ENCODE assay signal across 1 cellular context in the genomic region with DNA sequence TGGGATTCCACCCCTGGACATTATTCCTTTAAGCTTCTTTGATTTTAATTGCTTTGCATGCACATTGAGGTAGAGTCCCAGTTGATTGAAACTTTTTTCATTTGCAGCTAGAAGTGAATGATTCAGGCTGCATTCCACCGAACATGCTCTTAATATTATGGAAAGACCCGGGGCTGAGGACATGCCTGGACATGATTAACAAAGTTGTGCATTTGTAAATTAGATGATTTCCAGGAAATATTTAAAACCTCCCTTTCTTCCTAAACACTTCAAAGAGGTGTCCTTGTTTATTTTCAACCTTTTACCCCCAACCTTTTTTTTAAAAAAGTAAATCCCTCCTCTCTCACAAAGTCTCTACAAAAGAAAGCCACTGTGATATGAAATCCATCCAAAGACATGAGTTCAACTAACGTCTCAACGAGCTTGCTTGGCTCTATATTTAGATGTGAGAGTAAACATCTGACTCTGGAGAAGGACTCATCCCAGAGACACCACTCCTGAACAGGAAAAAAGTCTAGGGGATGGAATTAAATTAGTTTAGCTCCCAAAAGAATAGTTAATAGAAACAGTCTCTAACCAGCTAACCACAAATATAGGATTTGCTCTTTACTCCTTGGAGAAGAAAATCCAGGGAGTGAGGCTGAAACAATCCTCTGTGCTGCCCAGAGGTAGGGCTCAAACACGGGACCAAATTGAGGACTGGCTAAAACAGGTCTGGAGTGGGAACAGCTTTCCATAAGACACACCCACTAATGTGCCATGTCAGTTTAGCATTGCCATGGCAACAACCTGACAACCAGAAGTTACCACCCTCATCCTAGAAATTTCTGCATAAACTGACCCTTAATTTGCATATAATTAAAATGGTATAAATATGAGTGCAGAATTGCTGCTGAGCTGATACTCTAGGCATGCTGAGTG.
TF ChIP-seq lines count a peak whose summit lies in the region.

No MANE protein-coding gene starts in this region.

TF ChIP-seq in K562, 482 proteins besides CTCF, POLR2A, EP300 and RAD21 (continued from another document):
- TF ChIP-seq, protein P1, sequence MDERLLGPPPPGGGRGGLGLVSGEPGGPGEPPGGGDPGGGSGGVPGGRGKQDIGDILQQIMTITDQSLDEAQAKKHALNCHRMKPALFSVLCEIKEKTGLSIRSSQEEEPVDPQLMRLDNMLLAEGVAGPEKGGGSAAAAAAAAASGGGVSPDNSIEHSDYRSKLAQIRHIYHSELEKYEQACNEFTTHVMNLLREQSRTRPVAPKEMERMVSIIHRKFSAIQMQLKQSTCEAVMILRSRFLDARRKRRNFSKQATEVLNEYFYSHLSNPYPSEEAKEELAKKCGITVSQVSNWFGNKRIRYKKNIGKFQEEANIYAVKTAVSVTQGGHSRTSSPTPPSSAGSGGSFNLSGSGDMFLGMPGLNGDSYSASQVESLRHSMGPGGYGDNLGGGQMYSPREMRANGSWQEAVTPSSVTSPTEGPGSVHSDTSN (CRISPR knock-in tag; IDR thresholded peaks at IDR 0.05; ENCODE audit: low read depth), result no peak
- TF ChIP-seq, protein P1 (tag; conservative IDR thresholded peaks at IDR 0.05; ENCODE audit: low read depth), result peak; percentile 50; the same call in 1 of the 2 replicates
- TF ChIP-seq KDM1A (IDR thresholded peaks at IDR 0.05) (no peak), SP1 (CRISPR knock-in tag; IDR thresholded peaks at IDR 0.05) (0 out of 2 replicates have a peak, but pooled peaks have one; percentile 36), RNF2 (IDR thresholded peaks at IDR 0.05) (no peak), NFE2L1 (tag; IDR thresholded peaks at IDR 0.05; ENCODE audit: borderline replicate concordance, low read depth) (no peak), RFX1 (IDR thresholded peaks at IDR 0.05) (peak; percentile 92), MYC (IDR thresholded peaks at IDR 0.05; ENCODE audit: low read depth, low read length) (0 out of 2 replicates have a peak, but pooled peaks have one; percentile 1), MYC (CRISPR knock-in tag; IDR thresholded peaks at IDR 0.05; ENCODE audit: borderline replicate concordance, low read depth) (no peak), BRD4 (IDR thresholded peaks at IDR 0.05) (no peak), DNMT1 (IDR thresholded peaks at IDR 0.05) (no peak), BRF1 (IDR thresholded peaks at IDR 0.05; ENCODE audit: borderline replicate concordance, extremely low read depth, insufficient read length) (no peak), ILK (tag; IDR thresholded peaks at IDR 0.05; ENCODE audit: borderline replicate concordance, low read depth) (no peak), RBM14 (IDR thresholded peaks at IDR 0.05; ENCODE audit: borderline replicate concordance, insufficient read depth, low read depth, low read length) (no peak), MAFK (IDR thresholded peaks at IDR 0.05; ENCODE audit: low read length) (no peak), CSDE1 (IDR thresholded peaks at IDR 0.05) (0 out of 4 replicates have a peak, but pooled peaks of 1 of the 2 experiments have one; percentile 38), NELFE (IDR thresholded peaks at IDR 0.05; ENCODE audit: insufficient read depth, insufficient read length) (no peak), ZFP1 (CRISPR knock-in tag; IDR thresholded peaks at IDR 0.05) (no peak), PCBP2 (IDR thresholded peaks at IDR 0.05; ENCODE audit: low read depth, low read length, poor library complexity, severe bottlenecking) (no peak), FOXA3 (CRISPR knock-in tag; conservative IDR thresholded peaks at IDR 0.05 in 1 of 2, IDR thresholded peaks at IDR 0.05 in 1 of 2) (0 out of 4 replicates have a peak, but pooled peaks of 1 of the 2 experiments have one; percentile 9)
- TF ChIP-seq, protein P2, sequence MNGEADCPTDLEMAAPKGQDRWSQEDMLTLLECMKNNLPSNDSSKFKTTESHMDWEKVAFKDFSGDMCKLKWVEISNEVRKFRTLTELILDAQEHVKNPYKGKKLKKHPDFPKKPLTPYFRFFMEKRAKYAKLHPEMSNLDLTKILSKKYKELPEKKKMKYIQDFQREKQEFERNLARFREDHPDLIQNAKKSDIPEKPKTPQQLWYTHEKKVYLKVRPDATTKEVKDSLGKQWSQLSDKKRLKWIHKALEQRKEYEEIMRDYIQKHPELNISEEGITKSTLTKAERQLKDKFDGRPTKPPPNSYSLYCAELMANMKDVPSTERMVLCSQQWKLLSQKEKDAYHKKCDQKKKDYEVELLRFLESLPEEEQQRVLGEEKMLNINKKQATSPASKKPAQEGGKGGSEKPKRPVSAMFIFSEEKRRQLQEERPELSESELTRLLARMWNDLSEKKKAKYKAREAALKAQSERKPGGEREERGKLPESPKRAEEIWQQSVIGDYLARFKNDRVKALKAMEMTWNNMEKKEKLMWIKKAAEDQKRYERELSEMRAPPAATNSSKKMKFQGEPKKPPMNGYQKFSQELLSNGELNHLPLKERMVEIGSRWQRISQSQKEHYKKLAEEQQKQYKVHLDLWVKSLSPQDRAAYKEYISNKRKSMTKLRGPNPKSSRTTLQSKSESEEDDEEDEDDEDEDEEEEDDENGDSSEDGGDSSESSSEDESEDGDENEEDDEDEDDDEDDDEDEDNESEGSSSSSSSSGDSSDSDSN (IDR thresholded peaks at IDR 0.05; ENCODE audit: borderline replicate concordance in 1 of 2, low read depth in 2 of 2, low read length in 2 of 2), result no peak
- TF ChIP-seq, protein P3, sequence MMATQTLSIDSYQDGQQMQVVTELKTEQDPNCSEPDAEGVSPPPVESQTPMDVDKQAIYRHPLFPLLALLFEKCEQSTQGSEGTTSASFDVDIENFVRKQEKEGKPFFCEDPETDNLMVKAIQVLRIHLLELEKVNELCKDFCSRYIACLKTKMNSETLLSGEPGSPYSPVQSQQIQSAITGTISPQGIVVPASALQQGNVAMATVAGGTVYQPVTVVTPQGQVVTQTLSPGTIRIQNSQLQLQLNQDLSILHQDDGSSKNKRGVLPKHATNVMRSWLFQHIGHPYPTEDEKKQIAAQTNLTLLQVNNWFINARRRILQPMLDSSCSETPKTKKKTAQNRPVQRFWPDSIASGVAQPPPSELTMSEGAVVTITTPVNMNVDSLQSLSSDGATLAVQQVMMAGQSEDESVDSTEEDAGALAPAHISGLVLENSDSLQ (IDR thresholded peaks at IDR 0.05), result peak; percentile 92
- TF ChIP-seq, protein P4, sequence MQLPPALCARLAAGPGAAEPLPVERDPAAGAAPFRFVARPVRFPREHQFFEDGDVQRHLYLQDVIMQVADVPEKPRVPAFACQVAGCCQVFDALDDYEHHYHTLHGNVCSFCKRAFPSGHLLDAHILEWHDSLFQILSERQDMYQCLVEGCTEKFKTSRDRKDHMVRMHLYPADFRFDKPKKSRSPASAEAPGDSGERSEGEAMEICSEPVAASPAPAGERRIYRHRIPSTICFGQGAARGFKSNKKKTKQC (CRISPR knock-in tag; IDR thresholded peaks at IDR 0.05), result no peak
- TF ChIP-seq, protein P5, sequence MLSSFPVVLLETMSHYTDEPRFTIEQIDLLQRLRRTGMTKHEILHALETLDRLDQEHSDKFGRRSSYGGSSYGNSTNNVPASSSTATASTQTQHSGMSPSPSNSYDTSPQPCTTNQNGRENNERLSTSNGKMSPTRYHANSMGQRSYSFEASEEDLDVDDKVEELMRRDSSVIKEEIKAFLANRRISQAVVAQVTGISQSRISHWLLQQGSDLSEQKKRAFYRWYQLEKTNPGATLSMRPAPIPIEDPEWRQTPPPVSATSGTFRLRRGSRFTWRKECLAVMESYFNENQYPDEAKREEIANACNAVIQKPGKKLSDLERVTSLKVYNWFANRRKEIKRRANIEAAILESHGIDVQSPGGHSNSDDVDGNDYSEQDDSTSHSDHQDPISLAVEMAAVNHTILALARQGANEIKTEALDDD (IDR thresholded peaks at IDR 0.05), result 0 out of 2 replicates have a peak, but pooled peaks have one; percentile 12
- TF ChIP-seq, protein P6, sequence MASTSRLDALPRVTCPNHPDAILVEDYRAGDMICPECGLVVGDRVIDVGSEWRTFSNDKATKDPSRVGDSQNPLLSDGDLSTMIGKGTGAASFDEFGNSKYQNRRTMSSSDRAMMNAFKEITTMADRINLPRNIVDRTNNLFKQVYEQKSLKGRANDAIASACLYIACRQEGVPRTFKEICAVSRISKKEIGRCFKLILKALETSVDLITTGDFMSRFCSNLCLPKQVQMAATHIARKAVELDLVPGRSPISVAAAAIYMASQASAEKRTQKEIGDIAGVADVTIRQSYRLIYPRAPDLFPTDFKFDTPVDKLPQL (IDR thresholded peaks at IDR 0.05; ENCODE audit: extremely low read depth, insufficient read length), result no peak
- TF ChIP-seq, protein P7, sequence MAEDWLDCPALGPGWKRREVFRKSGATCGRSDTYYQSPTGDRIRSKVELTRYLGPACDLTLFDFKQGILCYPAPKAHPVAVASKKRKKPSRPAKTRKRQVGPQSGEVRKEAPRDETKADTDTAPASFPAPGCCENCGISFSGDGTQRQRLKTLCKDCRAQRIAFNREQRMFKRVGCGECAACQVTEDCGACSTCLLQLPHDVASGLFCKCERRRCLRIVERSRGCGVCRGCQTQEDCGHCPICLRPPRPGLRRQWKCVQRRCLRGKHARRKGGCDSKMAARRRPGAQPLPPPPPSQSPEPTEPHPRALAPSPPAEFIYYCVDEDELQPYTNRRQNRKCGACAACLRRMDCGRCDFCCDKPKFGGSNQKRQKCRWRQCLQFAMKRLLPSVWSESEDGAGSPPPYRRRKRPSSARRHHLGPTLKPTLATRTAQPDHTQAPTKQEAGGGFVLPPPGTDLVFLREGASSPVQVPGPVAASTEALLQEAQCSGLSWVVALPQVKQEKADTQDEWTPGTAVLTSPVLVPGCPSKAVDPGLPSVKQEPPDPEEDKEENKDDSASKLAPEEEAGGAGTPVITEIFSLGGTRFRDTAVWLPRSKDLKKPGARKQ (CRISPR knock-in tag; IDR thresholded peaks at IDR 0.05), result no peak
